1 cellular context compared by ENCODE assay signal in the genomic region with DNA sequence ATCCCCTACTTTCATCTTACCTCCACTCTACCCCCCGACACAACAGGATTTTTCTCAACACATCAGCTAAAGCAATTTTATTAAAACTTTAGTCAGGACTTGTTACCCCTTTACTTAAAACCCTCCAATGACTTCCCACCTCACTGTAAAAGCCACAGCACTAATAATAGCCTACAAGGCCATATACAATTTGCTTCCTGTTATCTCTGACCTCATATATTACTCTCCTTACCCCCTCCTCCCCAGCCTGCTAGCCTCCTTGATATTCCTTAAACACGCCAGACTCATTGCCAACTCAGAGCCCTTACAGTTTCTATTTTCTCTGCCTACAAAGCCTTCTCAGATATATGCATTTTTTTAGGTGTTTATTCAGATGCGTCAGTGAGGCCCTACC.
TF ChIP-seq lines count a peak whose summit lies in the region.

No MANE protein-coding gene starts in this region.

TF ChIP-seq in GM12878, 131 proteins besides CTCF, POLR2A, EP300 and RAD21 (continued from another document):
- TF ChIP-seq SMARCA5 (IDR thresholded peaks at IDR 0.05), result no peak
- TF ChIP-seq KLF5 (IDR thresholded peaks at IDR 0.05; ENCODE audit: partially characterized antibody), result no peak
- TF ChIP-seq MYB (IDR thresholded peaks at IDR 0.05; ENCODE audit: borderline replicate concordance, low read depth, low read length), result no peak
- no peak for TF ChIP-seq WRNIP1 (IDR thresholded peaks at IDR 0.05; ENCODE audit: borderline replicate concordance, low read depth, low read length)
- TF ChIP-seq PAX5 (IDR thresholded peaks at IDR 0.05; ENCODE audit: borderline replicate concordance, low read depth, low read length), result no peak
- TF ChIP-seq IKZF1 (conservative IDR thresholded peaks at IDR 0.05), result peak; percentile 10; the same call in 1 of the 2 replicates
- no peak for TF ChIP-seq ZZZ3 (IDR thresholded peaks at IDR 0.05; ENCODE audit: control insufficient read depth, insufficient read length, low read depth)
- TF ChIP-seq, protein P1, sequence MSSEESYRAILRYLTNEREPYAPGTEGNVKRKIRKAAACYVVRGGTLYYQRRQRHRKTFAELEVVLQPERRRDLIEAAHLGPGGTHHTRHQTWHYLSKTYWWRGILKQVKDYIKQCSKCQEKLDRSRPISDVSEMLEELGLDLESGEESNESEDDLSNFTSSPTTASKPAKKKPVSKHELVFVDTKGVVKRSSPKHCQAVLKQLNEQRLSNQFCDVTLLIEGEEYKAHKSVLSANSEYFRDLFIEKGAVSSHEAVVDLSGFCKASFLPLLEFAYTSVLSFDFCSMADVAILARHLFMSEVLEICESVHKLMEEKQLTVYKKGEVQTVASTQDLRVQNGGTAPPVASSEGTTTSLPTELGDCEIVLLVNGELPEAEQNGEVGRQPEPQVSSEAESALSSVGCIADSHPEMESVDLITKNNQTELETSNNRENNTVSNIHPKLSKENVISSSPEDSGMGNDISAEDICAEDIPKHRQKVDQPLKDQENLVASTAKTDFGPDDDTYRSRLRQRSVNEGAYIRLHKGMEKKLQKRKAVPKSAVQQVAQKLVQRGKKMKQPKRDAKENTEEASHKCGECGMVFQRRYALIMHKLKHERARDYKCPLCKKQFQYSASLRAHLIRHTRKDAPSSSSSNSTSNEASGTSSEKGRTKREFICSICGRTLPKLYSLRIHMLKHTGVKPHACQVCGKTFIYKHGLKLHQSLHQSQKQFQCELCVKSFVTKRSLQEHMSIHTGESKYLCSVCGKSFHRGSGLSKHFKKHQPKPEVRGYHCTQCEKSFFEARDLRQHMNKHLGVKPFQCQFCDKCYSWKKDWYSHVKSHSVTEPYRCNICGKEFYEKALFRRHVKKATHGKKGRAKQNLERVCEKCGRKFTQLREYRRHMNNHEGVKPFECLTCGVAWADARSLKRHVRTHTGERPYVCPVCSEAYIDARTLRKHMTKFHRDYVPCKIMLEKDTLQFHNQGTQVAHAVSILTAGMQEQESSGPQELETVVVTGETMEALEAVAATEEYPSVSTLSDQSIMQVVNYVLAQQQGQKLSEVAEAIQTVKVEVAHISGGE (CRISPR knock-in tag; IDR thresholded peaks at IDR 0.05), result no peak
- TF ChIP-seq STAT1 (conservative IDR thresholded peaks at IDR 0.05), result no peak
- TF ChIP-seq SRF (IDR thresholded peaks at IDR 0.05; ENCODE audit: low read depth in 2 of 2, low read length in 2 of 2), result no peak
- TF ChIP-seq, protein P2, sequence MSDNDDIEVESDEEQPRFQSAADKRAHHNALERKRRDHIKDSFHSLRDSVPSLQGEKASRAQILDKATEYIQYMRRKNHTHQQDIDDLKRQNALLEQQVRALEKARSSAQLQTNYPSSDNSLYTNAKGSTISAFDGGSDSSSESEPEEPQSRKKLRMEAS (IDR thresholded peaks at IDR 0.05; ENCODE audit: low read depth, low read length), result no peak
- no peak for TF ChIP-seq ZNF384 (IDR thresholded peaks at IDR 0.05; ENCODE audit: borderline replicate concordance, low read depth, low read length)
- TF ChIP-seq, protein P3, sequence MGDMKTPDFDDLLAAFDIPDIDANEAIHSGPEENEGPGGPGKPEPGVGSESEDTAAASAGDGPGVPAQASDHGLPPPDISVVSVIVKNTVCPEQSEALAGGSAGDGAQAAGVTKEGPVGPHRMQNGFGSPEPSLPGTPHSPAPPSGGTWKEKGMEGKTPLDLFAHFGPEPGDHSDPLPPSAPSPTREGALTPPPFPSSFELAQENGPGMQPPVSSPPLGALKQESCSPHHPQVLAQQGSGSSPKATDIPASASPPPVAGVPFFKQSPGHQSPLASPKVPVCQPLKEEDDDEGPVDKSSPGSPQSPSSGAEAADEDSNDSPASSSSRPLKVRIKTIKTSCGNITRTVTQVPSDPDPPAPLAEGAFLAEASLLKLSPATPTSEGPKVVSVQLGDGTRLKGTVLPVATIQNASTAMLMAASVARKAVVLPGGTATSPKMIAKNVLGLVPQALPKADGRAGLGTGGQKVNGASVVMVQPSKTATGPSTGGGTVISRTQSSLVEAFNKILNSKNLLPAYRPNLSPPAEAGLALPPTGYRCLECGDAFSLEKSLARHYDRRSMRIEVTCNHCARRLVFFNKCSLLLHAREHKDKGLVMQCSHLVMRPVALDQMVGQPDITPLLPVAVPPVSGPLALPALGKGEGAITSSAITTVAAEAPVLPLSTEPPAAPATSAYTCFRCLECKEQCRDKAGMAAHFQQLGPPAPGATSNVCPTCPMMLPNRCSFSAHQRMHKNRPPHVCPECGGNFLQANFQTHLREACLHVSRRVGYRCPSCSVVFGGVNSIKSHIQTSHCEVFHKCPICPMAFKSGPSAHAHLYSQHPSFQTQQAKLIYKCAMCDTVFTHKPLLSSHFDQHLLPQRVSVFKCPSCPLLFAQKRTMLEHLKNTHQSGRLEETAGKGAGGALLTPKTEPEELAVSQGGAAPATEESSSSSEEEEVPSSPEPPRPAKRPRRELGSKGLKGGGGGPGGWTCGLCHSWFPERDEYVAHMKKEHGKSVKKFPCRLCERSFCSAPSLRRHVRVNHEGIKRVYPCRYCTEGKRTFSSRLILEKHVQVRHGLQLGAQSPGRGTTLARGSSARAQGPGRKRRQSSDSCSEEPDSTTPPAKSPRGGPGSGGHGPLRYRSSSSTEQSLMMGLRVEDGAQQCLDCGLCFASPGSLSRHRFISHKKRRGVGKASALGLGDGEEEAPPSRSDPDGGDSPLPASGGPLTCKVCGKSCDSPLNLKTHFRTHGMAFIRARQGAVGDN (IDR thresholded peaks at IDR 0.05), result no peak
- TF ChIP-seq, protein P4, sequence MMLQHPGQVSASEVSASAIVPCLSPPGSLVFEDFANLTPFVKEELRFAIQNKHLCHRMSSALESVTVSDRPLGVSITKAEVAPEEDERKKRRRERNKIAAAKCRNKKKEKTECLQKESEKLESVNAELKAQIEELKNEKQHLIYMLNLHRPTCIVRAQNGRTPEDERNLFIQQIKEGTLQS (IDR thresholded peaks at IDR 0.05; ENCODE audit: borderline replicate concordance, extremely low read depth, low read depth, low read length), result no peak
- 0 out of 2 replicates have a peak, but pooled peaks have one; percentile 6 for TF ChIP-seq ZNF217 (IDR thresholded peaks at IDR 0.05)
- TF ChIP-seq ZNF622 (IDR thresholded peaks at IDR 0.05), result no peak
- TF ChIP-seq, protein P5, sequence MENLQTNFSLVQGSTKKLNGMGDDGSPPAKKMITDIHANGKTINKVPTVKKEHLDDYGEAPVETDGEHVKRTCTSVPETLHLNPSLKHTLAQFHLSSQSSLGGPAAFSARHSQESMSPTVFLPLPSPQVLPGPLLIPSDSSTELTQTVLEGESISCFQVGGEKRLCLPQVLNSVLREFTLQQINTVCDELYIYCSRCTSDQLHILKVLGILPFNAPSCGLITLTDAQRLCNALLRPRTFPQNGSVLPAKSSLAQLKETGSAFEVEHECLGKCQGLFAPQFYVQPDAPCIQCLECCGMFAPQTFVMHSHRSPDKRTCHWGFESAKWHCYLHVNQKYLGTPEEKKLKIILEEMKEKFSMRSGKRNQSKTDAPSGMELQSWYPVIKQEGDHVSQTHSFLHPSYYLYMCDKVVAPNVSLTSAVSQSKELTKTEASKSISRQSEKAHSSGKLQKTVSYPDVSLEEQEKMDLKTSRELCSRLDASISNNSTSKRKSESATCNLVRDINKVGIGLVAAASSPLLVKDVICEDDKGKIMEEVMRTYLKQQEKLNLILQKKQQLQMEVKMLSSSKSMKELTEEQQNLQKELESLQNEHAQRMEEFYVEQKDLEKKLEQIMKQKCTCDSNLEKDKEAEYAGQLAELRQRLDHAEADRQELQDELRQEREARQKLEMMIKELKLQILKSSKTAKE (IDR thresholded peaks at IDR 0.05; ENCODE audit: low read depth, poor library complexity, severe bottlenecking), result no peak
- no peak for TF ChIP-seq HCFC1 (IDR thresholded peaks at IDR 0.05; ENCODE audit: low read length)
- no peak for TF ChIP-seq BMI1 (IDR thresholded peaks at IDR 0.05; ENCODE audit: borderline replicate concordance)
- TF ChIP-seq, protein P6, sequence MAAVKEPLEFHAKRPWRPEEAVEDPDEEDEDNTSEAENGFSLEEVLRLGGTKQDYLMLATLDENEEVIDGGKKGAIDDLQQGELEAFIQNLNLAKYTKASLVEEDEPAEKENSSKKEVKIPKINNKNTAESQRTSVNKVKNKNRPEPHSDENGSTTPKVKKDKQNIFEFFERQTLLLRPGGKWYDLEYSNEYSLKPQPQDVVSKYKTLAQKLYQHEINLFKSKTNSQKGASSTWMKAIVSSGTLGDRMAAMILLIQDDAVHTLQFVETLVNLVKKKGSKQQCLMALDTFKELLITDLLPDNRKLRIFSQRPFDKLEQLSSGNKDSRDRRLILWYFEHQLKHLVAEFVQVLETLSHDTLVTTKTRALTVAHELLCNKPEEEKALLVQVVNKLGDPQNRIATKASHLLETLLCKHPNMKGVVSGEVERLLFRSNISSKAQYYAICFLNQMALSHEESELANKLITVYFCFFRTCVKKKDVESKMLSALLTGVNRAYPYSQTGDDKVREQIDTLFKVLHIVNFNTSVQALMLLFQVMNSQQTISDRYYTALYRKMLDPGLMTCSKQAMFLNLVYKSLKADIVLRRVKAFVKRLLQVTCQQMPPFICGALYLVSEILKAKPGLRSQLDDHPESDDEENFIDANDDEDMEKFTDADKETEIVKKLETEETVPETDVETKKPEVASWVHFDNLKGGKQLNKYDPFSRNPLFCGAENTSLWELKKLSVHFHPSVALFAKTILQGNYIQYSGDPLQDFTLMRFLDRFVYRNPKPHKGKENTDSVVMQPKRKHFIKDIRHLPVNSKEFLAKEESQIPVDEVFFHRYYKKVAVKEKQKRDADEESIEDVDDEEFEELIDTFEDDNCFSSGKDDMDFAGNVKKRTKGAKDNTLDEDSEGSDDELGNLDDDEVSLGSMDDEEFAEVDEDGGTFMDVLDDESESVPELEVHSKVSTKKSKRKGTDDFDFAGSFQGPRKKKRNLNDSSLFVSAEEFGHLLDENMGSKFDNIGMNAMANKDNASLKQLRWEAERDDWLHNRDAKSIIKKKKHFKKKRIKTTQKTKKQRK (IDR thresholded peaks at IDR 0.05; ENCODE audit: low read depth, low read length), result no peak
- no peak for TF ChIP-seq LARP7 (IDR thresholded peaks at IDR 0.05)
- no peak for TF ChIP-seq BACH1 (IDR thresholded peaks at IDR 0.05; ENCODE audit: borderline replicate concordance)
- TF ChIP-seq TCF12 (IDR thresholded peaks at IDR 0.05; ENCODE audit: low read depth, low read length), result no peak
- TF ChIP-seq TAF1 (IDR thresholded peaks at IDR 0.05; ENCODE audit: borderline replicate concordance, low read depth, low read length), result no peak
